Comparison of ENCODE assay signal across 16 cellular contexts in genomic region chr20:4325548-4326187, GRCh38.
DNase-seq lines count a peak whose midpoint lies in the region; ATAC-seq and TF ChIP-seq lines count a peak whose summit lies in the region.
"Had no signal": no experiment of that assay in that cellular context is flagged by ENCODE, and none has a peak within 500 bp of the region (broad histone marks: within the 10 kb centered on the region; RNA-seq: fewer than 3 reads in every experiment).

No MANE protein-coding gene starts in this region.

- peak in 2 of 4 donors; percentile 31 to 44 for ATAC-seq in heart left ventricle
- ATAC-seq in Right ventricle myocardium inferior, result no peak
- peak; percentile 53 for ATAC-seq in aorta (ENCODE audit: low FRiP score)
- no peak for ATAC-seq in HG02798 (IDR thresholded peaks at IDR 0.05; ENCODE audit: poor library complexity, unreplicated experiment)

- no peak for TF ChIP-seq CTCF in heart left ventricle (IDR thresholded peaks at IDR 0.05)
- TF ChIP-seq CTCF in fibroblast of villous mesenchyme (IDR thresholded peaks at IDR 0.05; ENCODE audit: insufficient read depth, low read depth, low read length), result no peak
- no peak for TF ChIP-seq CTCF in osteoblast (IDR thresholded peaks at IDR 0.05; ENCODE audit: extremely low read depth, low read depth, low read length)

- H3K9me3 ChIP-seq in heart left ventricle, result peaks cover 0 to 5% (median 0%) of the 10 kb centered on the region in 12 donors
- H3K9me3 ChIP-seq in osteoblast (ENCODE audit: low read depth, low read length), result no peaks in the 10 kb centered on the region
- H3K9me3 ChIP-seq in aorta (ENCODE audit: control insufficient read depth, low read length), result no peaks in the 10 kb centered on the region
- H3K9me3 ChIP-seq: HAP-1 had no signal

- H3K27me3 ChIP-seq in heart left ventricle, result no peaks in the 10 kb centered on the region
- H3K27me3 ChIP-seq in osteoblast (ENCODE audit: insufficient read depth, low read length), result no peaks in the 10 kb centered on the region
- H3K27me3 ChIP-seq in aorta (ENCODE audit: control insufficient read depth in 1 of 2, insufficient read depth in 2 of 2, low read length in 1 of 2), result no peaks in the 10 kb centered on the region

- DNase-seq in heart left ventricle (peak in 3 of 5 donors; percentile 26 to 39 (median 35)), Right ventricle myocardium inferior (ENCODE audit: missing footprints) (no peak), fibroblast of villous mesenchyme (ENCODE audit: low read depth) (peak; percentile 52), osteoblast (ENCODE audit: insufficient read length, low spot score, missing footprints) (no peak), aorta (peak in 1 of 2 donors; percentile 63), midbrain (lab: John Stamatoyannopoulos, UW) (no peak), DMS114 treated with DMSO at 0.1 percent for 48 hours (lab: John Stamatoyannopoulos, UW; ENCODE audit: unreplicated experiment) (no peak)
- DNase-seq: 8988T, COR-L47, DMS53, NCI-H146, NCI-H2081 treated with DMSO at 0.1 percent for 48 hours, NCI-H226, NCI-H526 treated with DMSO at 0.1 percent for 48 hours had no signal

- no peak overlapping the region for H3K4me3 ChIP-seq in heart left ventricle
- H3K4me3 ChIP-seq in fibroblast of villous mesenchyme (ENCODE audit: low read depth, low read length), result no peak overlapping the region
- H3K4me3 ChIP-seq in osteoblast (ENCODE audit: insufficient read depth, low read length), result no peak overlapping the region
- no peak overlapping the region for H3K4me3 ChIP-seq in aorta (ENCODE audit: low read length in 2 of 2)
- H3K4me3 ChIP-seq: HAP-1 had no signal

- peak overlapping the region in 5 of 12 donors; percentile 14 to 43 (median 25) for H3K27ac ChIP-seq in heart left ventricle
- H3K27ac ChIP-seq in osteoblast (ENCODE audit: low read depth, low read length), result peak overlapping the region; percentile 50
- peak overlapping the region in 1 of 2 donors; percentile 46 for H3K27ac ChIP-seq in aorta (ENCODE audit: low read depth in 1 of 2, low read length in 2 of 2)

- no peaks in the 10 kb centered on the region for H3K79me2 ChIP-seq in osteoblast (ENCODE audit: insufficient read depth, low read length)

- no peak for TF ChIP-seq POLR2A in heart left ventricle (IDR thresholded peaks at IDR 0.05)

- peak overlapping the region; percentile 27 for H2AFZ ChIP-seq in osteoblast (ENCODE audit: low read length)

- intact Hi-C loops in heart left ventricle (cut with DNase I) (loop anchor here in 1 of 10 donors (10.0 kb wide), 1 partner anchor 71 kb away; no protein-coding TSS in a partner anchor), Right ventricle myocardium inferior (cut with DNase I) (no loop called here), aorta (cut with DNase I) (loop anchor here in 1 of 2 donors (10.0 kb wide), 2 partner anchors 51 to 99 kb away; no protein-coding TSS in a partner anchor)

- 40 to 53% (median 49%) methylated on average over 8 of the region's 8 CpGs for WGBS in heart left ventricle, 4 donors
- WGBS in aorta, 2 donors, result 3 to 5% methylated on average over 8 of the region's 8 CpGs

- H4K20me1 ChIP-seq in osteoblast (ENCODE audit: insufficient read depth, low read length), result no peaks in the 10 kb centered on the region

- H3K36me3 ChIP-seq in heart left ventricle, result no peaks in the 10 kb centered on the region
- H3K36me3 ChIP-seq in osteoblast (ENCODE audit: insufficient read depth, low read length), result no peaks in the 10 kb centered on the region
- no peaks in the 10 kb centered on the region for H3K36me3 ChIP-seq in aorta (ENCODE audit: control insufficient read depth in 1 of 2, insufficient read depth in 2 of 2, low read length in 1 of 2)
- H3K36me3 ChIP-seq: HAP-1 had no signal

- H3K4me1 ChIP-seq in heart left ventricle (peaks cover 0 to 12% (median 0%) of the 10 kb centered on the region in 12 donors), osteoblast (ENCODE audit: insufficient read depth, low read length) (peaks cover 10% of the 10 kb centered on the region), aorta (ENCODE audit: control insufficient read depth in 1 of 2, insufficient read depth in 2 of 2, low read length in 2 of 2) (peaks cover 3 to 6% of the 10 kb centered on the region in 2 donors)
- H3K4me1 ChIP-seq: HAP-1 had no signal

- H3K4me2 ChIP-seq in osteoblast (ENCODE audit: insufficient read depth, low read length), result peak overlapping the region; percentile 14

Comparison
In these comparisons a context has a peak if more than half of its experiments do, and no peak if none do; other contexts are left out.
1. DNase-seq: peak in heart left ventricle (3 of 5) and fibroblast of villous mesenchyme (single experiment); none in Right ventricle myocardium inferior (single experiment), osteoblast (single experiment), midbrain (single experiment) and DMS114 treated with DMSO at 0.1 percent for 48 hours (single experiment).